In genomic region chr16:79351927-79352326, GRCh38 we compare ENCODE assay signal across 22 cellular contexts.
"Had no signal": no experiment of that assay in that cellular context is flagged by ENCODE, and none has a peak within 500 bp of the region (broad histone marks: within the 10 kb centered on the region; RNA-seq: fewer than 3 reads in every experiment).

No MANE protein-coding gene starts in this region.

- DNase-seq: cortex of kidney; effector CD8-positive, alpha-beta T cell; effector memory CD8-positive, alpha-beta T cell; endodermal cell; erythroblast; foreskin keratinocyte; glutamatergic neuron; head of caudate nucleus; heart right ventricle; hippocampal formation; left cardiac atrium; left lung; left ventricle myocardium superior; lower lobe of right lung; mesenchymal stem cell; mucosa of descending colon; naive B cell; naive thymus-derived CD8-positive, alpha-beta T cell had no signal

- H3K4me3 ChIP-seq: esophagus muscularis mucosa, heart right ventricle, left lung, lower lobe of right lung, mucosa of descending colon had no signal

- H3K4me1 Mint-ChIP-seq: mesothelial cell of epicardium; naive B cell; naive thymus-derived CD8-positive, alpha-beta T cell had no signal

- H3K4me3 Mint-ChIP-seq: dendritic cell treated with granulocyte-macrophage colony-stimulating factor and Interleukin-4, amounts not matched to agents 40 ng/mL and 50 ng/mL, for 4 days; effector memory CD8-positive, alpha-beta T cell; endodermal cell; mesothelial cell of epicardium; naive B cell; naive thymus-derived CD8-positive, alpha-beta T cell had no signal

- H3K27me3 Mint-ChIP-seq: effector memory CD8-positive, alpha-beta T cell had no signal

- H3K36me3 Mint-ChIP-seq: mesothelial cell of epicardium; naive B cell; naive thymus-derived CD8-positive, alpha-beta T cell had no signal

- ATAC-seq: effector memory CD8-positive, alpha-beta T cell; foreskin keratinocyte; heart right ventricle; left cardiac atrium; left lung; left ventricle myocardium superior; lower lobe of right lung; mucosa of descending colon; naive thymus-derived CD8-positive, alpha-beta T cell had no signal

- H3K9me3 Mint-ChIP-seq: dendritic cell treated with granulocyte-macrophage colony-stimulating factor and Interleukin-4, amounts not matched to agents 40 ng/mL and 50 ng/mL, for 4 days; effector memory CD8-positive, alpha-beta T cell; endodermal cell; mesothelial cell of epicardium; naive B cell; naive thymus-derived CD8-positive, alpha-beta T cell had no signal

- H3K27me3 ChIP-seq: foreskin keratinocyte, left lung had no signal

- H3K27ac ChIP-seq: epithelial cell of prostate, esophagus muscularis mucosa, foreskin keratinocyte, heart right ventricle, left lung, lower lobe of right lung had no signal

- H3K27ac Mint-ChIP-seq: dendritic cell treated with granulocyte-macrophage colony-stimulating factor and Interleukin-4, amounts not matched to agents 40 ng/mL and 50 ng/mL, for 4 days; effector memory CD8-positive, alpha-beta T cell; mesothelial cell of epicardium; naive B cell; naive thymus-derived CD8-positive, alpha-beta T cell had no signal

- H3K4me1 ChIP-seq: esophagus muscularis mucosa, foreskin keratinocyte, left lung, lower lobe of right lung had no signal

- H3K9me3 ChIP-seq: esophagus muscularis mucosa, heart right ventricle, left lung, lower lobe of right lung, mucosa of descending colon had no signal

- H3K36me3 ChIP-seq: esophagus muscularis mucosa, heart right ventricle, left lung, lower lobe of right lung had no signal
